18 cellular contexts compared by ENCODE assay signal in genomic region chr7:94216944-94217461, GRCh38.
"Had no signal": no experiment of that assay in that cellular context is flagged by ENCODE, and none has a peak within 500 bp of the region (broad histone marks: within the 10 kb centered on the region; RNA-seq: fewer than 3 reads in every experiment).

No MANE protein-coding gene starts in this region.

- DNase-seq: activated CD4-positive, alpha-beta T cell treated with anti-CD3 and anti-CD28 coated beads, Interleukin-2, amount 10 ng/mL, durations not matched to agents 7 days and 5 days; activated CD4-positive, CD25-positive, alpha-beta regulatory T cell; activated naive CD4-positive, alpha-beta T cell treated with anti-CD3 and anti-CD28 coated beads for 36 hours; activated T-cell treated with anti-CD3 and anti-CD28 coated beads for 4 hours; esophagus squamous epithelium; hippocampal formation; kidney glomerular epithelial cell; lower lobe of right lung; midbrain; naive B cell; right lobe of liver; stimulated activated CD4-positive, alpha-beta T cell treated with anti-CD3 and anti-CD28 coated beads, Interleukin-12 subunit alpha, Interleukin-12 subunit beta, amount 100 ng/mL, for 4 hours; stimulated activated CD4-positive, alpha-beta T cell treated with anti-CD3 and anti-CD28 coated beads, Interleukin-2, amount 100 ng/mL, for 48 hours; stimulated activated naive CD4-positive, alpha-beta T cell treated with Interleukin-2 at 50 U/mL for 16 hours; T-helper 2 cell had no signal

- H3K27me3 ChIP-seq: breast epithelium, esophagus squamous epithelium, right lobe of liver, suprapubic skin had no signal

- H3K27ac ChIP-seq: breast epithelium, lower lobe of right lung, right lobe of liver, suprapubic skin had no signal

- H3K36me3 ChIP-seq: breast epithelium, esophagus squamous epithelium, lower lobe of right lung, right lobe of liver, suprapubic skin had no signal

- H3K4me3 ChIP-seq: breast epithelium, esophagus squamous epithelium, lower lobe of right lung, right lobe of liver, suprapubic skin had no signal

- ATAC-seq: activated T-helper 17 cell treated with anti-CD3 and anti-CD28 coated beads, Interleukin-2, amount 50 U/mL, for 72 hours; right lobe of liver had no signal

- H3K4me1 ChIP-seq: breast epithelium, esophagus squamous epithelium, lower lobe of right lung, right lobe of liver, suprapubic skin had no signal

- H3K9me3 ChIP-seq: breast epithelium, esophagus squamous epithelium, lower lobe of right lung, right lobe of liver, suprapubic skin had no signal
